ENCODE assay signal across 6 cellular contexts in the genomic region with DNA sequence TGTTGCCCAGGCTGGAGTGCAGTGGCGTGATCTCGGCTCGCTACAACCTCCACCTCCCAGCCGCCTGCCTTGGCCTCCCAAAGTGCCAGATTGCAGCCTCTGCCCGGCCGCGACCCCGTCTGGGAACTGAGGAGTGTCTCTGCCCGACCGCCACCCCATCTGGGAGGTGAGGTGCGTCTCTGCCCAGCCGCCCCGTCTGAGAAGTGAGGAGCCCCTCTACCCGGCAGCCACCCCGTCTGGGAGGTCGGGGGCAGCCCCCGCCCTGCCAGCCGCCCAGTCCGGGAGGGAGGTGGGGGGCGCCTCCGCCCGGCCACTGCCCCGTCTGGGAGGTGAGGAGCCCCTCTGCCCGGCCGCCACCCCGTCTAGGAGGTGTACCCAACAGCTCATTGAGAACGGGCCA. TPM values are rescaled to one million over a fixed set of nuclear protein-coding genes. Genes with fewer than 3 reads are reported as not detected.
"Had no signal": no experiment of that assay in that cellular context is flagged by ENCODE, and none has a peak within 500 bp of the region (broad histone marks: within the 10 kb centered on the region; RNA-seq: fewer than 3 reads in every experiment).

No MANE protein-coding gene starts in this region.

RNA-seq across cellular contexts. Expression of gene MAEL, which starts 40.5 kb away (rescaled TPM):
- total RNA-seq: activated B cell treated with CpG ODN at 0.5 μM for 24 hours; activated CD4-positive, alpha-beta T cell treated with anti-CD3 and anti-CD28 coated beads, Interleukin-2, amount 10 ng/mL, durations not matched to agents 24 days and 14 days; activated CD8-positive, alpha-beta T cell treated with anti-CD3 and anti-CD28 coated beads, Interleukin-2, amount 10 ng/mL, durations not matched to agents 7 days and 5 days; T-helper 1 cell treated with Interleukin-12 subunit alpha and Interleukin-12 subunit beta and Interleukin-4 antibody, amounts not matched to agents 30 ng/mL and 1 ng/mL, for 36 hours; T-helper 17 cell; T-helper 2 cell treated with Interferon-gamma antibody and Interleukin-4, amounts not matched to agents 100 ng/mL and 5 ng/mL, for 36 hours had no signal
